In the genomic region with DNA sequence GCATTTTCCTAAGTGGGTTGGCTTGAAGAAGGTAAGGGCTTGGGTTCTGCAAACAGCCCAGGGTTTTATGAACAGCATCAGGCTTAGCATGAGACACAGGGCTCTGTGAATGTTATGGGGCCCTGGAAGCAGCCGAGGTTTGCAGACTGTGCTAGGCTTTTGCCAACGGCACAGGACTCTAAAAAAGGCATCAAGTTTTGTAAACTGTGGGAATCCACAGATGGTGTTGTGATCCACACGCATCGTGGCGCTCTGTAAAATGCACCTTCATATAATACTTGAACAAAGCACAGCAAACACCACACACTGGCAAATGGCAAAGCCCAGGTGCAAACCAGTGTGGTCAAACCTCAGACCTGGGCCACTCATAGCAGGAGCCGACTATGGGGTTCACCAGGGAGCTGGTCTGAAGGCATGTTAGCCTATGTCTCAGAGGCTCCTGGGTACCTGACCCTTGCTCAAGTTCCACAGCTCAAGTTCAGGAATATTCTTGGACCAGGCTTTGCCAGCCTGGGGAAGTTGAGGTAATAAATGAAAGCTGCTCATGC, we compare ENCODE assay signal across 17 cellular contexts. TPM values are rescaled to one million over a fixed set of nuclear protein-coding genes. Genes with fewer than 3 reads are reported as not detected.
DNase-seq lines count a peak whose midpoint lies in the region; ATAC-seq and TF ChIP-seq lines count a peak whose summit lies in the region.
"Had no signal": no experiment of that assay in that cellular context is flagged by ENCODE, and none has a peak within 500 bp of the region (broad histone marks: within the 10 kb centered on the region; RNA-seq: fewer than 3 reads in every experiment).

No MANE protein-coding gene starts in this region.

- ATAC-seq in activated T-cell treated with anti-CD3 and anti-CD28 coated beads, Interleukin-2, amount 50 U/mL, for 72 hours (replicated peaks in 1 of 2): peak; percentile 72 to 79
- ATAC-seq: HepG2 had no signal

- peaks cover 18% of the 10 kb centered on the region for H3K4me1 Mint-ChIP-seq in activated T-cell treated with anti-CD3 and anti-CD28 coated beads, Interleukin-2, amount 50 U/mL, for 72 hours (ENCODE audit: low read depth)
- peaks cover 11% of the 10 kb centered on the region for H3K4me1 Mint-ChIP-seq in activated CD4-positive, alpha-beta memory T cell treated with anti-CD3 and anti-CD28 coated beads for 36 hours (ENCODE audit: low read depth)

- H3K9me3 Mint-ChIP-seq in activated T-cell treated with anti-CD3 and anti-CD28 coated beads, Interleukin-2, amount 50 U/mL, for 72 hours: no peaks in the 10 kb centered on the region
- H3K9me3 Mint-ChIP-seq in activated CD4-positive, alpha-beta memory T cell treated with anti-CD3 and anti-CD28 coated beads for 36 hours: no peaks in the 10 kb centered on the region
- H3K9me3 Mint-ChIP-seq: CD14-positive monocyte had no signal

- no peaks in the 10 kb centered on the region for H3K9me3 ChIP-seq in prostate gland

- CTCF ChIA-PET in activated CD4-positive, alpha-beta memory T cell treated with anti-CD3 and anti-CD28 coated beads for 36 hours (lab: Charles Lee): interaction anchor here (4.5 kb wide), 1 partner anchor 7 kb away, joined by 45 read pairs; no protein-coding TSS in a partner anchor

- no peak for TF ChIP-seq POLR2A in prostate gland (IDR thresholded peaks at IDR 0.05)

- peaks cover 9% of the 10 kb centered on the region for H3K27me3 Mint-ChIP-seq in activated T-cell treated with anti-CD3 and anti-CD28 coated beads, Interleukin-2, amount 50 U/mL, for 72 hours (ENCODE audit: low read depth)
- peaks cover 7% of the 10 kb centered on the region for H3K27me3 Mint-ChIP-seq in activated CD4-positive, alpha-beta memory T cell treated with anti-CD3 and anti-CD28 coated beads for 36 hours

- H3K27ac ChIP-seq in cingulate gyrus (ENCODE audit: low read depth, low read length): peak overlapping the region; percentile 29
- H3K27ac ChIP-seq in substantia nigra (ENCODE audit: low read depth, low read length, poor library complexity, severe bottlenecking): peak overlapping the region; percentile 39
- no peak overlapping the region for H3K27ac ChIP-seq in prostate gland
- H3K27ac ChIP-seq: KMS-11 had no signal

- no peak overlapping the region for H3K4me3 Mint-ChIP-seq in activated T-cell treated with anti-CD3 and anti-CD28 coated beads, Interleukin-2, amount 50 U/mL, for 72 hours
- no peak overlapping the region for H3K4me3 Mint-ChIP-seq in activated CD4-positive, alpha-beta memory T cell treated with anti-CD3 and anti-CD28 coated beads for 36 hours

- TF ChIP-seq CTCF in prostate gland (IDR thresholded peaks at IDR 0.05): no peak

- peak; percentile 46 to 49 for DNase-seq in activated T-cell treated with anti-CD3 and anti-CD28 coated beads, Interleukin-2, amount 50 U/mL, for 72 hours
- DNase-seq in activated T-cell treated with anti-CD3 and anti-CD28 coated beads, Interleukin-2, amount 50 U/mL, for 1 hour: no peak
- peak; percentile 25 for DNase-seq in activated CD4-positive, alpha-beta memory T cell treated with anti-CD3 and anti-CD28 coated beads for 36 hours
- DNase-seq in substantia nigra (lab: John Stamatoyannopoulos, UW) (no peak), prostate gland (ENCODE audit: low spot score) (no peak), LoVo (ENCODE audit: low spot score) (no peak), dermis blood vessel endothelial cell (no peak)
- DNase-seq: H7, NCI-H1092 treated with DMSO at 0.1 percent for 48 hours, NCI-H2227 treated with DMSO at 0.1 percent for 48 hours, NCI-H524 treated with DMSO at 0.1 percent for 48 hours, SHP77 had no signal

- H3K27ac Mint-ChIP-seq in activated T-cell treated with anti-CD3 and anti-CD28 coated beads, Interleukin-2, amount 50 U/mL, for 72 hours: no peak overlapping the region
- H3K27ac Mint-ChIP-seq in activated CD4-positive, alpha-beta memory T cell treated with anti-CD3 and anti-CD28 coated beads for 36 hours: no peak overlapping the region

- POLR2A ChIA-PET in activated CD4-positive, alpha-beta memory T cell treated with anti-CD3 and anti-CD28 coated beads for 36 hours (lab: Charles Lee): no interaction called here

- no peaks in the 10 kb centered on the region for H3K36me3 Mint-ChIP-seq in activated T-cell treated with anti-CD3 and anti-CD28 coated beads, Interleukin-2, amount 50 U/mL, for 72 hours (ENCODE audit: insufficient read depth in 2 of 2)
- H3K36me3 Mint-ChIP-seq in activated CD4-positive, alpha-beta memory T cell treated with anti-CD3 and anti-CD28 coated beads for 36 hours: no peaks in the 10 kb centered on the region
- H3K36me3 Mint-ChIP-seq: CD14-positive monocyte had no signal

- H3K4me1 ChIP-seq in prostate gland (replicated peaks): no peaks in the 10 kb centered on the region

- 78% methylated on average over 6 of the region's 6 CpGs for WGBS in prostate gland

- no peak overlapping the region for H3K4me3 ChIP-seq in prostate gland

- H3K36me3 ChIP-seq in prostate gland: no peaks in the 10 kb centered on the region

- intact Hi-C loops in activated CD4-positive, alpha-beta memory T cell treated with anti-CD3 and anti-CD28 coated beads for 36 hours (cut with micrococcal nuclease): no loop called here
- intact Hi-C loops in prostate gland (cut with DNase I): loop anchor here (10.0 kb wide), 1 partner anchor 224 kb away; no protein-coding TSS in a partner anchor

- no peaks in the 10 kb centered on the region for H3K27me3 ChIP-seq in prostate gland (replicated peaks; ENCODE audit: insufficient read depth)

RNA-seq across cellular contexts. Expression of a gene that starts 2.4 kb away (rescaled TPM):
- not detected for total RNA-seq in activated T-cell treated with anti-CD3 and anti-CD28 coated beads, Interleukin-2, amount 50 U/mL, for 72 hours
- total RNA-seq in activated CD4-positive, alpha-beta memory T cell treated with anti-CD3 and anti-CD28 coated beads for 36 hours: not detected
- total RNA-seq in prostate gland (10 to 100 TPM in 1 of 2 donors, 1 to 10 TPM in 1; 6.1 to 32.0 TPM), dermis blood vessel endothelial cell (3.7 and 7.8 TPM in 2 replicates)
- total RNA-seq: MCF 10A had no signal

RNA-seq across cellular contexts. Expression of a gene that starts 51.8 kb away (rescaled TPM):
- total RNA-seq in activated T-cell treated with anti-CD3 and anti-CD28 coated beads, Interleukin-2, amount 50 U/mL, for 72 hours: not detected
- not detected for total RNA-seq in activated CD4-positive, alpha-beta memory T cell treated with anti-CD3 and anti-CD28 coated beads for 36 hours
- under 1 TPM in 1 of 2 donors, not detected in 1; 0.11 TPM for total RNA-seq in prostate gland
- not detected in 2 replicates for total RNA-seq in dermis blood vessel endothelial cell
- total RNA-seq: H7, HepG2, MCF 10A had no signal

Comparison
In these comparisons a context has a peak if more than half of its experiments do, and no peak if none do; other contexts are left out.
1. DNase-seq: peak in activated T-cell treated with anti-CD3 and anti-CD28 coated beads, Interleukin-2, amount 50 U/mL, for 72 hours (2 of 2) and activated CD4-positive, alpha-beta memory T cell treated with anti-CD3 and anti-CD28 coated beads for 36 hours (single experiment); none in activated T-cell treated with anti-CD3 and anti-CD28 coated beads, Interleukin-2, amount 50 U/mL, for 1 hour (single experiment), substantia nigra (0 of 49), prostate gland (single experiment), LoVo (single experiment) and dermis blood vessel endothelial cell (single experiment).
2. H3K27ac ChIP-seq: peak in cingulate gyrus (single experiment) and substantia nigra (single experiment); none in prostate gland (0 of 2).